15 cellular contexts compared by ENCODE assay signal in the genomic region with DNA sequence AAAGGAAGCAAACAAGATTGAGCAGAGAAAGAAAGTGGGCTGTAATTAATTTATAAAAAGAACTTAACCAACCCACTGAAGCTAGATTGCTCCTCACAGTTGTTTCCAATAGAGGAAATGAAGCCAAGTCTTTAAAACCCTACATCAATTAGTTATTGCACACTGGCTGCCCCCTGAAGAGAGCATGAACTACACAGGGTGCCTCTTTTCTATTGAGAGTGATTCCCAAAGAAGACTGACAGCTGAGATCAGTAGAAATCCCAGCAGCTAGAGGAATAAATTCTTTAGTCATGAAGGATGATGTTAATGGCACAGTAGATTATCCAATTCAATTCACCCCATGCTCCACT. TPM values are rescaled to one million over a fixed set of nuclear protein-coding genes. Genes with fewer than 3 reads are reported as not detected.
A peak's percentile ranks its signal among the peaks of the same experiment; 100 is the strongest.
DNase-seq lines count a peak whose midpoint lies in the region; ATAC-seq and TF ChIP-seq lines count a peak whose summit lies in the region.
"Had no signal": no experiment of that assay in that cellular context is flagged by ENCODE, and none has a peak within 500 bp of the region (broad histone marks: within the 10 kb centered on the region; RNA-seq: fewer than 3 reads in every experiment).

No MANE protein-coding gene starts in this region.

- TF ChIP-seq POLR2A in body of pancreas (IDR thresholded peaks at IDR 0.05) = no peak

- H3K9me2 ChIP-seq in hepatocyte (replicated peaks; ENCODE audit: insufficient read depth) = no peaks in the 10 kb centered on the region
- H3K9me2 ChIP-seq: SK-N-SH had no signal

- H3K4me1 Mint-ChIP-seq in CD4-positive, CD25-positive, alpha-beta regulatory T cell = peaks cover 43 to 88% (median 48%) of the 10 kb centered on the region in 4 donors
- peaks cover 30% of the 10 kb centered on the region for H3K4me1 Mint-ChIP-seq in activated CD4-positive, alpha-beta memory T cell treated with anti-CD3 and anti-CD28 coated beads, Interleukin-2, amount 10 ng/mL, durations not matched to agents 7 days and 5 days

- H3K4me3 Mint-ChIP-seq in CD4-positive, CD25-positive, alpha-beta regulatory T cell = peak overlapping the region; percentile 38 to 84 (median 71)
- peak overlapping the region; percentile 30 for H3K4me3 Mint-ChIP-seq in activated CD4-positive, alpha-beta memory T cell treated with anti-CD3 and anti-CD28 coated beads, Interleukin-2, amount 10 ng/mL, durations not matched to agents 7 days and 5 days
- H3K4me3 Mint-ChIP-seq: stimulated activated memory B cell treated with anti-CD40 and anti-IgM and Interleukin-4, amounts not matched to agents 10 μg/mL and 1 μg/mL and 100 μg/mL, for 72 hours had no signal

- peak overlapping the region; percentile 70 for H3K4me3 ChIP-seq in CD4-positive, CD25-positive, alpha-beta regulatory T cell (ENCODE audit: low read depth, low read length)
- no peak overlapping the region for H3K4me3 ChIP-seq in hepatocyte
- no peak overlapping the region for H3K4me3 ChIP-seq in dorsolateral prefrontal cortex
- H3K4me3 ChIP-seq in body of pancreas = no peak overlapping the region

- H3K79me2 ChIP-seq in hepatocyte = no peaks in the 10 kb centered on the region

- no peak overlapping the region for H2AFZ ChIP-seq in hepatocyte

- CTCF ChIA-PET in activated CD4-positive, alpha-beta memory T cell treated with anti-CD3 and anti-CD28 coated beads, Interleukin-2, amount 10 ng/mL, durations not matched to agents 7 days and 5 days (lab: Charles Lee) = interaction anchor here (1.0 to 2.1 kb wide), 2 partner anchors 8 to 214 kb away, joined by 3 to 17 read pairs; partner anchors contain the start of gene USP15

- H3K4me2 ChIP-seq in hepatocyte = no peak overlapping the region
- H3K4me2 ChIP-seq: SK-N-SH had no signal

- ATAC-seq in CD4-positive, CD25-positive, alpha-beta regulatory T cell (ENCODE audit: low read depth in 2 of 2) = no peak
- ATAC-seq in GM19328 (IDR thresholded peaks at IDR 0.05; ENCODE audit: unreplicated experiment) (peak; percentile 28), HG02973 (IDR thresholded peaks at IDR 0.05; ENCODE audit: unreplicated experiment) (peak; percentile 39), body of pancreas (no peak)
- ATAC-seq: left colon; stimulated activated memory B cell treated with anti-CD40 and anti-IgM and Interleukin-4, amounts not matched to agents 10 μg/mL and 1 μg/mL and 100 μg/mL, for 72 hours had no signal

- intact Hi-C loops in dorsolateral prefrontal cortex (cut with DNase I) (no loop called here), body of pancreas (cut with DNase I) (no loop called here)

- peaks cover 26% of the 10 kb centered on the region for H3K4me1 ChIP-seq in CD4-positive, CD25-positive, alpha-beta regulatory T cell (ENCODE audit: control insufficient read depth, insufficient read depth, low read length, poor library complexity, severe bottlenecking)
- no peaks in the 10 kb centered on the region for H3K4me1 ChIP-seq in hepatocyte (ENCODE audit: insufficient read depth)
- H3K4me1 ChIP-seq in body of pancreas = peaks cover 10% of the 10 kb centered on the region

- peak overlapping the region; percentile 92 to 98 (median 97) for H3K27ac Mint-ChIP-seq in CD4-positive, CD25-positive, alpha-beta regulatory T cell
- H3K27ac Mint-ChIP-seq in activated CD4-positive, alpha-beta memory T cell treated with anti-CD3 and anti-CD28 coated beads, Interleukin-2, amount 10 ng/mL, durations not matched to agents 7 days and 5 days = peak overlapping the region; percentile 94
- H3K27ac Mint-ChIP-seq: stimulated activated memory B cell treated with anti-CD40 and anti-IgM and Interleukin-4, amounts not matched to agents 10 μg/mL and 1 μg/mL and 100 μg/mL, for 72 hours had no signal

- H3K27ac ChIP-seq in CD4-positive, CD25-positive, alpha-beta regulatory T cell (ENCODE audit: insufficient read depth, low read length, poor library complexity, severe bottlenecking) = peak overlapping the region; percentile 73
- H3K27ac ChIP-seq in hepatocyte (no peak overlapping the region), dorsolateral prefrontal cortex (peak overlapping the region in 1 of 59 donors; percentile 17), body of pancreas (no peak overlapping the region)

- POLR2A ChIA-PET in activated CD4-positive, alpha-beta memory T cell treated with anti-CD3 and anti-CD28 coated beads, Interleukin-2, amount 10 ng/mL, durations not matched to agents 7 days and 5 days (lab: Charles Lee) = interaction anchor here (1.0 to 2.7 kb wide), 4 partner anchors 8 to 215 kb away, joined by 3 to 38 read pairs (median 4); partner anchors contain the start of genes MON2 and USP15

- no peaks in the 10 kb centered on the region for H3K9me3 ChIP-seq in CD4-positive, CD25-positive, alpha-beta regulatory T cell (ENCODE audit: control insufficient read depth in 2 of 2, low read length in 2 of 2)
- H3K9me3 ChIP-seq in hepatocyte (ENCODE audit: low read depth) = no peaks in the 10 kb centered on the region
- H3K9me3 ChIP-seq in body of pancreas = no peaks in the 10 kb centered on the region
- H3K9me3 ChIP-seq: SK-N-SH had no signal

- H3K9me3 Mint-ChIP-seq in CD4-positive, CD25-positive, alpha-beta regulatory T cell = no peaks in the 10 kb centered on the region
- H3K9me3 Mint-ChIP-seq in activated CD4-positive, alpha-beta memory T cell treated with anti-CD3 and anti-CD28 coated beads, Interleukin-2, amount 10 ng/mL, durations not matched to agents 7 days and 5 days = peaks cover 3% of the 10 kb centered on the region
- H3K9me3 Mint-ChIP-seq: stimulated activated memory B cell treated with anti-CD40 and anti-IgM and Interleukin-4, amounts not matched to agents 10 μg/mL and 1 μg/mL and 100 μg/mL, for 72 hours had no signal

- H3K27me3 Mint-ChIP-seq in CD4-positive, CD25-positive, alpha-beta regulatory T cell = no peaks in the 10 kb centered on the region
- H3K27me3 Mint-ChIP-seq in activated CD4-positive, alpha-beta memory T cell treated with anti-CD3 and anti-CD28 coated beads, Interleukin-2, amount 10 ng/mL, durations not matched to agents 7 days and 5 days = no peaks in the 10 kb centered on the region
- H3K27me3 Mint-ChIP-seq: stimulated activated memory B cell treated with anti-CD40 and anti-IgM and Interleukin-4, amounts not matched to agents 10 μg/mL and 1 μg/mL and 100 μg/mL, for 72 hours had no signal

- no peaks in the 10 kb centered on the region for H4K20me1 ChIP-seq in hepatocyte (ENCODE audit: insufficient read depth, poor library complexity, severe bottlenecking)

- TF ChIP-seq CTCF in hepatocyte (IDR thresholded peaks at IDR 0.05; ENCODE audit: poor library complexity) (no peak), dorsolateral prefrontal cortex (IDR thresholded peaks at IDR 0.05 in 54 of 56, conservative IDR thresholded peaks at IDR 0.05 in 2 of 56; ENCODE audit: low read depth in 1 of 56, partially characterized antibody in 56 of 56) (no peak), body of pancreas (IDR thresholded peaks at IDR 0.05) (no peak)

- peaks cover 2% of the 10 kb centered on the region for H3K36me3 ChIP-seq in CD4-positive, CD25-positive, alpha-beta regulatory T cell (ENCODE audit: control insufficient read depth, insufficient read depth, low read length)
- no peaks in the 10 kb centered on the region for H3K36me3 ChIP-seq in hepatocyte (replicated peaks; ENCODE audit: insufficient read depth, low read depth)
- no peaks in the 10 kb centered on the region for H3K36me3 ChIP-seq in body of pancreas (replicated peaks in 1 of 2; ENCODE audit: insufficient read depth in 1 of 2, low read depth in 2 of 2)

- peaks cover 18% of the 10 kb centered on the region for H3K36me3 Mint-ChIP-seq in CD4-positive, CD25-positive, alpha-beta regulatory T cell
- peaks cover 23% of the 10 kb centered on the region for H3K36me3 Mint-ChIP-seq in activated CD4-positive, alpha-beta memory T cell treated with anti-CD3 and anti-CD28 coated beads, Interleukin-2, amount 10 ng/mL, durations not matched to agents 7 days and 5 days (ENCODE audit: low read depth)

- no peaks in the 10 kb centered on the region for H3K27me3 ChIP-seq in CD4-positive, CD25-positive, alpha-beta regulatory T cell (ENCODE audit: control insufficient read depth, insufficient read depth, low read length)
- H3K27me3 ChIP-seq in hepatocyte = no peaks in the 10 kb centered on the region
- H3K27me3 ChIP-seq in dorsolateral prefrontal cortex = no peaks in the 10 kb centered on the region
- no peaks in the 10 kb centered on the region for H3K27me3 ChIP-seq in body of pancreas

- DNase-seq in CD4-positive, CD25-positive, alpha-beta regulatory T cell = no peak
- DNase-seq in activated CD4-positive, alpha-beta memory T cell treated with anti-CD3 and anti-CD28 coated beads, Interleukin-2, amount 10 ng/mL, durations not matched to agents 7 days and 5 days = no peak
- DNase-seq in hepatic stellate cell (ENCODE audit: low spot score) (no peak), hepatocyte (ENCODE audit: low spot score) (no peak), dorsolateral prefrontal cortex (no peak), body of pancreas (no peak)
- DNase-seq: activated naive CD4-positive, alpha-beta T cell; DMS53; left colon; NCI-H1092; right cardiac atrium; SK-N-SH had no signal

RNA-seq across cellular contexts. Expression of gene USP15, which starts 8.6 kb away (rescaled TPM):
- total RNA-seq in CD4-positive, CD25-positive, alpha-beta regulatory T cell = 417 TPM
- polyA plus RNA-seq in CD4-positive, CD25-positive, alpha-beta regulatory T cell = 100 to 1,000 TPM; 183 to 214 (median 201) TPM
- total RNA-seq in activated CD4-positive, alpha-beta memory T cell treated with anti-CD3 and anti-CD28 coated beads, Interleukin-2, amount 10 ng/mL, durations not matched to agents 7 days and 5 days = 100 to 1,000 TPM; 134 to 161 TPM
- total RNA-seq in hepatocyte (42.4 and 49.1 TPM in 2 replicates), dorsolateral prefrontal cortex (10 to 100 TPM; 40.7 to 79.8 (median 56.9) TPM), body of pancreas (10 to 100 TPM; 47.5 to 57.4 TPM)
- polyA plus RNA-seq in hepatocyte = 20.6 and 30.3 TPM in 2 replicates

Comparison
In these comparisons a context has a peak if more than half of its experiments do, and no peak if none do; other contexts are left out.
1. ATAC-seq: peak in GM19328 (single experiment) and HG02973 (single experiment); none in CD4-positive, CD25-positive, alpha-beta regulatory T cell (0 of 2) and body of pancreas (single experiment).